ENCODE assay signal across 10 cellular contexts in genomic region chr6:56652994-56653393, GRCh38. TPM values are rescaled to one million over a fixed set of nuclear protein-coding genes. Genes with fewer than 3 reads are reported as not detected.
DNase-seq lines count a peak whose midpoint lies in the region; ATAC-seq, FAIRE-seq and TF ChIP-seq lines count a peak whose summit lies in the region.
"Had no signal": no experiment of that assay in that cellular context is flagged by ENCODE, and none has a peak within 500 bp of the region (broad histone marks: within the 10 kb centered on the region; RNA-seq: fewer than 3 reads in every experiment).

No MANE protein-coding gene starts in this region.

- DNase-seq in DMS53 treated with DMSO at 0.1 percent for 48 hours (lab: John Stamatoyannopoulos, UW; ENCODE audit: unreplicated experiment) (peak; percentile 16), PC-9 (peak in 1 of 2 experiments; percentile 88), esophagus squamous epithelium (lab: John Stamatoyannopoulos, UW) (no peak), pancreas (no peak), NCI-H1930 (lab: John Stamatoyannopoulos, UW) (no peak), UCSD-AML1 (lab: John Stamatoyannopoulos, UW; ENCODE audit: unreplicated experiment) (no peak), NCI-H2081 treated with DMSO at 0.1 percent for 48 hours (lab: John Stamatoyannopoulos, UW) (no peak)
- DNase-seq: activated CD4-positive, alpha-beta T cell treated with anti-CD3 and anti-CD28 coated beads, Interleukin-2, amount 50 U/mL, for 1 hour; cerebellar nuclear complex had no signal

- no peaks in the 10 kb centered on the region for H4K20me1 ChIP-seq in PC-9 (ENCODE audit: insufficient read depth)

- H3K4me2 ChIP-seq in PC-9: peak overlapping the region; percentile 38

- H3K4me3 ChIP-seq in PC-9 (no peak overlapping the region), esophagus squamous epithelium (no peak overlapping the region), pancreas (no peak overlapping the region)

- POLR2A ChIA-PET in PC-9 (lab: Charles Lee; ENCODE audit: unreplicated experiment): interaction anchor here (0.6 kb wide), 1 partner anchor 30 kb away, joined by 3 read pairs; no protein-coding TSS in a partner anchor

- ATAC-seq in pancreas (peak in 3 of 4 donors; percentile 82 to 89 (median 86)), HG02759 (IDR thresholded peaks at IDR 0.05; ENCODE audit: unreplicated experiment) (no peak)

- peaks cover 16% of the 10 kb centered on the region; the same call in 1 of the 2 replicates for H3K79me2 ChIP-seq in PC-9 (ENCODE audit: low read depth)

- CTCF ChIA-PET in PC-9 (lab: Charles Lee): no interaction called here

- peaks cover 29% of the 10 kb centered on the region for H3K36me3 ChIP-seq in PC-9 (ENCODE audit: low read depth)
- no peaks in the 10 kb centered on the region for H3K36me3 ChIP-seq in esophagus squamous epithelium
- H3K36me3 ChIP-seq in pancreas: no peaks in the 10 kb centered on the region

- no peak for TF ChIP-seq CTCF in PC-9 (conservative IDR thresholded peaks at IDR 0.05)
- TF ChIP-seq CTCF in esophagus squamous epithelium (IDR thresholded peaks at IDR 0.05): no peak
- TF ChIP-seq CTCF in pancreas (IDR thresholded peaks at IDR 0.05): no peak

- no peaks in the 10 kb centered on the region for H3K9me3 ChIP-seq in PC-9 (ENCODE audit: insufficient read depth, low read depth)
- H3K9me3 ChIP-seq in esophagus squamous epithelium: no peaks in the 10 kb centered on the region
- H3K9me3 ChIP-seq in pancreas: no peaks in the 10 kb centered on the region

- no peaks in the 10 kb centered on the region for H3K9me2 ChIP-seq in PC-9 (ENCODE audit: insufficient read depth)

- WGBS in esophagus squamous epithelium, 2 donors: 9 to 18% methylated on average over 2 of the region's 2 CpGs
- WGBS in pancreas, 2 donors: 6 to 17% methylated on average over 2 of the region's 2 CpGs

- FAIRE-seq in pancreas (lab: Jason Lieb, UNC): peak; percentile 80

- intact Hi-C loops in PC-9 (cut with micrococcal nuclease; ENCODE audit: unreplicated experiment): loop anchor here (2.0 to 5.0 kb wide), 2 partner anchors 40 to 189 kb away; no protein-coding TSS in a partner anchor
- intact Hi-C loops in esophagus squamous epithelium (cut with DNase I): no loop called here
- intact Hi-C loops in pancreas (cut with DNase I): no loop called here

- H2AFZ ChIP-seq in PC-9: no peak overlapping the region

- no peak for TF ChIP-seq POLR2A in esophagus squamous epithelium (IDR thresholded peaks at IDR 0.05)

- peaks cover 19% of the 10 kb centered on the region for H3F3A ChIP-seq in PC-9 (ENCODE audit: insufficient read depth, low read depth)

- H3K27me3 ChIP-seq in PC-9 (ENCODE audit: insufficient read depth, low read depth) (no peaks in the 10 kb centered on the region), esophagus squamous epithelium (no peaks in the 10 kb centered on the region), pancreas (no peaks in the 10 kb centered on the region)

- H3K4me1 ChIP-seq in PC-9 (replicated peaks; ENCODE audit: insufficient read depth) (peaks cover 33% of the 10 kb centered on the region), esophagus squamous epithelium (peaks cover 17 to 86% (median 45%) of the 10 kb centered on the region in 3 donors), pancreas (peaks cover 0 to 9% (median 0%) of the 10 kb centered on the region in 3 donors)

- peak overlapping the region; percentile 66 for H3K27ac ChIP-seq in PC-9
- peak overlapping the region; percentile 57 to 82 (median 78) for H3K27ac ChIP-seq in esophagus squamous epithelium
- peak overlapping the region in 3 of 4 donors; percentile 51 to 70 (median 54) for H3K27ac ChIP-seq in pancreas

- no TSS peak for BruUV-seq in PC-9 (replicated peaks; lab: Mats Ljungman, UMichigan)

RNA-seq across cellular contexts. Expression of gene DST, which starts 10.3 kb away (rescaled TPM):
- total RNA-seq in PC-9 (2021) (217 and 237 TPM in 2 replicates), esophagus squamous epithelium (100 to 1,000 TPM; 134 to 468 (median 175) TPM), pancreas (100 to 1,000 TPM in 2 of 6 donors, 10 to 100 TPM in 4; 54.9 to 149 (median 75.7) TPM)
- polyA plus RNA-seq in pancreas: 10 to 100 TPM; 42.4 to 75.5 TPM
